28 cellular contexts compared by ENCODE assay signal in the genomic region with DNA sequence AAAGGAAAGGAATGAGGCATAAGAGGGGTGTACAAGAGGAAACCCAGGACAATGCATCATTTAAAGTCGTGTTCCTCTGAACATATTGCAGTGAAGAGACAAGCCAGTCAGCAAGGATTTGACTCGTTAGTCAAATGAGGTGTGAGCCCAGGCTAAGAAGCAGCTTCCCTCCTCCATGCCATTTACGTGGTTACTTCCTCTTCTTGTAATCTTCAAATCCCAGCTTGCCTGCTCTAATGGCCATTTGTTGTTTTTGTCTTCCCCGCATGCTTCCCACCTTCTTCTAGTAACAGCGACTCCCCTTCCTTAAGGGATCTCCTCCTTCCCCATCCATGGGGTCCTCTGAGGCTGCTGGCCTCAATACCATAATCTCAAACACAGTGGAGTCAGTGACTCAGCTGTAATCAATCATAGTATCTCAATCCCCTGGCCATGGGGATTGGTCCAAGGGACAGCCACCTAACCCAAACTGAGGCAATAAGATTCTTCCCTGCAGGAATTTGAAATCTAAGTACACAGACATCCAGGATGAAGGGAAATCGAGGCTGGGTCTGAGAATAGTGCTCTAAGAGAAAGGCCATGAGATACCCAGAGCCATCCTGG. TPM values are rescaled to one million over a fixed set of nuclear protein-coding genes. Genes with fewer than 3 reads are reported as not detected.
A peak's percentile ranks its signal among the peaks of the same experiment; 100 is the strongest.
DNase-seq lines count a peak whose midpoint lies in the region; ATAC-seq, FAIRE-seq and TF ChIP-seq lines count a peak whose summit lies in the region.
"Had no signal": no experiment of that assay in that cellular context is flagged by ENCODE, and none has a peak within 500 bp of the region (broad histone marks: within the 10 kb centered on the region; RNA-seq: fewer than 3 reads in every experiment).

No MANE protein-coding gene starts in this region.

- H3K27me3 ChIP-seq in pancreas: no peaks in the 10 kb centered on the region
- H3K27me3 ChIP-seq: BE2C, neural progenitor cell, suprapubic skin, uterus had no signal

- no peaks in the 10 kb centered on the region for H3K4me1 ChIP-seq in pancreas
- H3K4me1 ChIP-seq: BE2C, psoas muscle, uterus had no signal

- WGBS in pancreas, 2 donors: 53 to 58% methylated on average over 6 of the region's 6 CpGs

- intact Hi-C loops in pancreas (cut with DNase I): no loop called here

- DNase-seq in CD1c-positive myeloid dendritic cell (ENCODE audit: extremely low spot score) (peak; percentile 42), Kasumi-1 (lab: John Stamatoyannopoulos, UW) (peak; percentile 27 to 41), OCI-M1 (lab: John Stamatoyannopoulos, UW) (peak; percentile 95), endothelial cell (ENCODE audit: low spot score) (no peak), immature natural killer cell (no peak), pancreas (no peak)
- DNase-seq: activated CD4-positive, alpha-beta T cell treated with anti-CD3 and anti-CD28 coated beads, Interleukin-2, amount 10 ng/mL, durations not matched to agents 24 days and 14 days; activated naive CD4-positive, alpha-beta T cell treated with anti-CD3 and anti-CD28 coated beads, Interleukin-2, amount 50 U/mL, for 16 hours; anterior cingulate cortex; BE2C; head of caudate nucleus; NCI-H1417; NCI-H510A treated with DMSO at 0.1 percent for 48 hours; psoas muscle; stimulated activated CD4-positive, alpha-beta T cell treated with anti-CD3 and anti-CD28 coated beads, Interleukin-1b, Interleukin-23, amount 100 ng/mL, for 48 hours; uterus had no signal

- H3K36me3 ChIP-seq in pancreas: no peaks in the 10 kb centered on the region
- H3K36me3 ChIP-seq: BE2C, neural progenitor cell, suprapubic skin, uterus had no signal

- H3K4me3 ChIP-seq in pancreas: no peak overlapping the region
- H3K4me3 ChIP-seq: psoas muscle, skin epidermis, suprapubic skin, uterus had no signal

- H3K27ac Mint-ChIP-seq in endothelial cell (ENCODE audit: unreplicated experiment) (peak overlapping the region; percentile 26), immature natural killer cell (peak overlapping the region in 1 of 6 donors; percentile 29)
- H3K27ac Mint-ChIP-seq: activated CD4-positive, alpha-beta T cell treated with anti-CD3 and anti-CD28 coated beads, Interleukin-2, amount 10 ng/mL, durations not matched to agents 24 days and 14 days; neural progenitor cell; stimulated activated effector memory CD8-positive, alpha-beta T cell treated with anti-CD3 and anti-CD28 coated beads, Interleukin-12 subunit alpha, Interleukin-12 subunit beta, amount 100 ng/mL, for 72 hours had no signal

- H3K9me3 Mint-ChIP-seq in endothelial cell (ENCODE audit: unreplicated experiment) (no peaks in the 10 kb centered on the region), immature natural killer cell (peaks cover 0 to 2% (median 0%) of the 10 kb centered on the region in 6 donors)
- H3K9me3 Mint-ChIP-seq: activated CD4-positive, alpha-beta T cell treated with anti-CD3 and anti-CD28 coated beads, Interleukin-2, amount 10 ng/mL, durations not matched to agents 24 days and 14 days; neural progenitor cell; stimulated activated effector memory CD8-positive, alpha-beta T cell treated with anti-CD3 and anti-CD28 coated beads, Interleukin-12 subunit alpha, Interleukin-12 subunit beta, amount 100 ng/mL, for 72 hours had no signal

- no peak for ATAC-seq in HG02938 (IDR thresholded peaks at IDR 0.05; ENCODE audit: unreplicated experiment)
- no peak for ATAC-seq in pancreas
- no peak for ATAC-seq in GM21717 (IDR thresholded peaks at IDR 0.05; ENCODE audit: unreplicated experiment)
- ATAC-seq: HCT116; left lobe of liver; psoas muscle; Right ventricle myocardium inferior; stimulated activated effector memory CD8-positive, alpha-beta T cell treated with anti-CD3 and anti-CD28 coated beads, Interleukin-12 subunit alpha, Interleukin-12 subunit beta, amount 100 ng/mL, for 72 hours had no signal

- H3K9me3 ChIP-seq in pancreas: no peaks in the 10 kb centered on the region
- H3K9me3 ChIP-seq: BE2C, psoas muscle, suprapubic skin, uterus had no signal

- no peak for FAIRE-seq in pancreas (lab: Jason Lieb, UNC)
- FAIRE-seq: GM18507 had no signal

- TF ChIP-seq CTCF in endothelial cell (IDR thresholded peaks at IDR 0.05; ENCODE audit: unreplicated experiment): no peak
- TF ChIP-seq CTCF in pancreas (IDR thresholded peaks at IDR 0.05): no peak

- no peak overlapping the region for H3K27ac ChIP-seq in pancreas
- H3K27ac ChIP-seq: KMS-11, neural progenitor cell, psoas muscle, skin epidermis, suprapubic skin, uterus had no signal

- peaks cover 7% of the 10 kb centered on the region for H3K27me3 Mint-ChIP-seq in endothelial cell (ENCODE audit: unreplicated experiment)
- peaks cover 0 to 8% (median 3%) of the 10 kb centered on the region in 3 donors for H3K27me3 Mint-ChIP-seq in immature natural killer cell (ENCODE audit: low read depth in 3 of 3)
- H3K27me3 Mint-ChIP-seq: activated CD4-positive, alpha-beta T cell treated with anti-CD3 and anti-CD28 coated beads, Interleukin-2, amount 10 ng/mL, durations not matched to agents 24 days and 14 days had no signal

- no peaks in the 10 kb centered on the region for H3K36me3 Mint-ChIP-seq in endothelial cell (ENCODE audit: low read depth, unreplicated experiment)
- H3K36me3 Mint-ChIP-seq in immature natural killer cell: peaks cover 0 to 3% (median 0%) of the 10 kb centered on the region in 3 donors
- H3K36me3 Mint-ChIP-seq: neural progenitor cell; stimulated activated effector memory CD8-positive, alpha-beta T cell treated with anti-CD3 and anti-CD28 coated beads, Interleukin-12 subunit alpha, Interleukin-12 subunit beta, amount 100 ng/mL, for 72 hours had no signal

- H3K4me1 Mint-ChIP-seq in endothelial cell (ENCODE audit: unreplicated experiment) (peaks cover 24% of the 10 kb centered on the region), immature natural killer cell (no peaks in the 10 kb centered on the region)
- H3K4me1 Mint-ChIP-seq: stimulated activated effector memory CD8-positive, alpha-beta T cell treated with anti-CD3 and anti-CD28 coated beads, Interleukin-12 subunit alpha, Interleukin-12 subunit beta, amount 100 ng/mL, for 72 hours had no signal

- H3K4me3 Mint-ChIP-seq in endothelial cell (ENCODE audit: unreplicated experiment) (no peak overlapping the region), immature natural killer cell (no peak overlapping the region)
- H3K4me3 Mint-ChIP-seq: activated CD4-positive, alpha-beta T cell treated with anti-CD3 and anti-CD28 coated beads, Interleukin-2, amount 10 ng/mL, durations not matched to agents 24 days and 14 days; neural progenitor cell; stimulated activated effector memory CD8-positive, alpha-beta T cell treated with anti-CD3 and anti-CD28 coated beads, Interleukin-12 subunit alpha, Interleukin-12 subunit beta, amount 100 ng/mL, for 72 hours had no signal

RNA-seq across cellular contexts. Expression of a gene that starts 37.6 kb away (rescaled TPM):
- total RNA-seq in endothelial cell (ENCODE audit: unreplicated experiment) (0.36 TPM), pancreas (1 to 10 TPM in 4 of 6 donors, under 1 TPM in 2; 0.79 to 1.9 (median 1.1) TPM)
- polyA plus RNA-seq in immature natural killer cell (10 to 100 TPM in 1 of 3 donors, 1 to 10 TPM in 2; 3.8 to 12.4 (median 5.1) TPM), pancreas (1 to 10 TPM in 1 of 2 donors, under 1 TPM in 1; 0.49 to 2.5 TPM)
- total RNA-seq: A673 had no signal

Comparison
In these comparisons a context has a peak if more than half of its experiments do, and no peak if none do; other contexts are left out.
1. DNase-seq: peak in CD1c-positive myeloid dendritic cell (single experiment), Kasumi-1 (2 of 2) and OCI-M1 (single experiment); none in endothelial cell (single experiment), immature natural killer cell (0 of 3) and pancreas (0 of 6).